ENCODE assay signal across 20 cellular contexts in the genomic region with DNA sequence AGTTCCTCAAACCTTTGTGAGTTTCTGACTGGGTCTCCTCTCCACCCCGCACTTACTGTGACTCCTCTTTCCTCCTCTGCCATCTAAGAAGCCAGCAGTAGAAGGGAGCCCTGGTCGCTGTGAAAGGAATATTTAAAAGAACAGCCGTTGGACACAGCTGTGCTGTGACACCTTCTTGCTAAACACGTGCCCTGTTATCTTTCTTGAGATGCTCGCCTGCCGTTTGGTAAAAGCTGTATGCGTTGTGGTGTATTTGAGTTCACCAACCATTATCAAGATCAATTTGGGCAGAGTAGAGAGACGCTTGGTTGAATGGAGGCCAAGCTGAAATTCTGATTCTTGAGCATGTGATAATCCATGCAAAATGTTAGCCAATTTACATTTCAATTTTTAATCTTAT. TPM values are rescaled to one million over a fixed set of nuclear protein-coding genes. Genes with fewer than 3 reads are reported as not detected.
A peak's percentile ranks its signal among the peaks of the same experiment; 100 is the strongest.
DNase-seq lines count a peak whose midpoint lies in the region; ATAC-seq, FAIRE-seq and TF ChIP-seq lines count a peak whose summit lies in the region.
"Had no signal": no experiment of that assay in that cellular context is flagged by ENCODE, and none has a peak within 500 bp of the region (broad histone marks: within the 10 kb centered on the region; RNA-seq: fewer than 3 reads in every experiment).

No MANE protein-coding gene starts in this region.

- no peak for ATAC-seq in CD4-positive, alpha-beta T cell (ENCODE audit: poor library complexity)
- ATAC-seq in activated B cell treated with CpG ODN at 0.5 μM for 24 hours (ENCODE audit: low read depth): no peak

- intact Hi-C loops in CD4-positive, alpha-beta T cell (cut with DNase I, micrococcal nuclease): no loop called here
- intact Hi-C loops in activated B cell treated with CpG ODN at 0.5 μM for 24 hours (cut with micrococcal nuclease): no loop called here

- H3K4me1 Mint-ChIP-seq in CD4-positive, alpha-beta T cell (ENCODE audit: low read depth): peaks cover 44% of the 10 kb centered on the region
- peaks cover 39% of the 10 kb centered on the region for H3K4me1 Mint-ChIP-seq in activated B cell treated with CpG ODN at 0.5 μM for 24 hours
- peaks cover 38% of the 10 kb centered on the region for H3K4me1 Mint-ChIP-seq in nephron

- CTCF ChIA-PET in CD4-positive, alpha-beta T cell (lab: Charles Lee): interaction anchor here (0.8 kb wide), 1 partner anchor 47 kb away, joined by 5 read pairs; no protein-coding TSS in a partner anchor
- CTCF ChIA-PET in activated B cell treated with CpG ODN at 0.5 μM for 24 hours (lab: Charles Lee): interaction anchor here (1.2 kb wide), 1 partner anchor 70 kb away, joined by 4 read pairs; the partner anchor contains the start of genes DRC3 and TOM1L2

- TF ChIP-seq CTCF in CD4-positive, alpha-beta T cell (IDR thresholded peaks at IDR 0.05): no peak
- TF ChIP-seq CTCF in activated B cell treated with CpG ODN at 0.5 μM for 24 hours (IDR thresholded peaks at IDR 0.05) (no peak), nephron (IDR thresholded peaks at IDR 0.05; ENCODE audit: unreplicated experiment in 3 of 3) (no peak)

- H3K36me3 Mint-ChIP-seq in CD4-positive, alpha-beta T cell (ENCODE audit: low read depth): peaks cover 19% of the 10 kb centered on the region
- H3K36me3 Mint-ChIP-seq in activated B cell treated with CpG ODN at 0.5 μM for 24 hours (ENCODE audit: low read depth) (peaks cover 24% of the 10 kb centered on the region), nephron (ENCODE audit: low read depth) (peaks cover 15% of the 10 kb centered on the region)

- no peak for DNase-seq in CD4-positive, alpha-beta T cell
- DNase-seq in Jurkat, Clone E6-1 (ENCODE audit: low read depth, low spot score): peak; percentile 61
- DNase-seq in activated B cell treated with CpG ODN at 0.5 μM for 24 hours (no peak), anterior cingulate cortex (lab: John Stamatoyannopoulos, UW) (no peak), urothelium cell line (ENCODE audit: low spot score) (no peak), C1 segment of cervical spinal cord (lab: John Stamatoyannopoulos, UW) (no peak)
- DNase-seq: Caco-2; CD4-positive, alpha-beta memory T cell; DMS 273 treated with DMSO at 0.1 percent for 48 hours; DMS79 treated with DMSO at 0.1 percent for 48 hours; NCI-H1092 treated with DMSO at 0.1 percent for 48 hours; NCI-H146; NCI-H2029; NCI-H226; NCI-H510A treated with DMSO at 0.1 percent for 48 hours; NCI-H748 treated with DMSO at 0.1 percent for 48 hours had no signal

- H3K27ac ChIP-seq in CD4-positive, alpha-beta T cell (ENCODE audit: low read depth, low read length): no peak overlapping the region
- H3K27ac ChIP-seq: SJSA1 had no signal

- no peak for FAIRE-seq in urothelium cell line (lab: Jason Lieb, UNC)
- FAIRE-seq: H54, RCC 7860 had no signal

- no peaks in the 10 kb centered on the region for H3K9me3 Mint-ChIP-seq in CD4-positive, alpha-beta T cell
- no peaks in the 10 kb centered on the region for H3K9me3 Mint-ChIP-seq in activated B cell treated with CpG ODN at 0.5 μM for 24 hours
- no peaks in the 10 kb centered on the region for H3K9me3 Mint-ChIP-seq in nephron

- POLR2A ChIA-PET in CD4-positive, alpha-beta T cell (lab: Charles Lee): no interaction called here
- POLR2A ChIA-PET in activated B cell treated with CpG ODN at 0.5 μM for 24 hours (lab: Charles Lee): no interaction called here

- H3K27me3 ChIP-seq in CD4-positive, alpha-beta T cell (ENCODE audit: control insufficient read depth, insufficient read depth, low read length): no peaks in the 10 kb centered on the region
- H3K27me3 ChIP-seq: SJSA1 had no signal

- H3K4me3 Mint-ChIP-seq in CD4-positive, alpha-beta T cell: peak overlapping the region; percentile 93
- H3K4me3 Mint-ChIP-seq in activated B cell treated with CpG ODN at 0.5 μM for 24 hours (no peak overlapping the region), nephron (peak overlapping the region; percentile 24 to 93 (median 66))

- no peaks in the 10 kb centered on the region for H3K9me3 ChIP-seq in CD4-positive, alpha-beta T cell (ENCODE audit: control insufficient read depth, low read length)
- H3K9me3 ChIP-seq: Caco-2, SJSA1 had no signal

- H3K4me3 ChIP-seq in Jurkat, Clone E6-1 (ENCODE audit: low read length): no peak overlapping the region
- H3K4me3 ChIP-seq: SJSA1 had no signal

- H3K27me3 Mint-ChIP-seq in CD4-positive, alpha-beta T cell: no peaks in the 10 kb centered on the region
- H3K27me3 Mint-ChIP-seq in activated B cell treated with CpG ODN at 0.5 μM for 24 hours: no peaks in the 10 kb centered on the region
- peaks cover 3% of the 10 kb centered on the region for H3K27me3 Mint-ChIP-seq in nephron (ENCODE audit: low read depth)
- H3K27me3 Mint-ChIP-seq: CD4-positive, alpha-beta memory T cell had no signal

- no peak overlapping the region for H3K27ac Mint-ChIP-seq in CD4-positive, alpha-beta T cell
- peak overlapping the region; percentile 37 for H3K27ac Mint-ChIP-seq in activated B cell treated with CpG ODN at 0.5 μM for 24 hours
- H3K27ac Mint-ChIP-seq in nephron: no peak overlapping the region

RNA-seq across cellular contexts. Expression of gene GID4, which starts 3.8 kb away (rescaled TPM):
- 1 to 10 TPM; 3.4 to 3.7 TPM for total RNA-seq in CD4-positive, alpha-beta T cell
- 20.9 TPM for polyA plus RNA-seq in Jurkat, Clone E6-1 (2012; ENCODE audit: insufficient read depth, insufficient read length)
- total RNA-seq in activated B cell treated with CpG ODN at 0.5 μM for 24 hours: 6.8 and 7.3 TPM in 2 replicates

RNA-seq across cellular contexts. Expression of gene ATPAF2, which starts 4.0 kb away (rescaled TPM):
- 10 to 100 TPM; 20.8 to 21.9 TPM for total RNA-seq in CD4-positive, alpha-beta T cell
- 31.6 TPM for polyA plus RNA-seq in Jurkat, Clone E6-1 (2012; ENCODE audit: insufficient read depth, insufficient read length)
- 60.7 and 69.1 TPM in 2 replicates for total RNA-seq in activated B cell treated with CpG ODN at 0.5 μM for 24 hours

RNA-seq across cellular contexts. Expression of gene DRG2, which starts 44.8 kb away (rescaled TPM):
- total RNA-seq in CD4-positive, alpha-beta T cell: 10 to 100 TPM; 38.9 to 40.6 TPM
- polyA plus RNA-seq in Jurkat, Clone E6-1 (2012; ENCODE audit: insufficient read depth, insufficient read length): 81.7 TPM
- 55.7 and 67.1 TPM in 2 replicates for total RNA-seq in activated B cell treated with CpG ODN at 0.5 μM for 24 hours
